ENCODE assay signal across 1 cellular context in the genomic region with DNA sequence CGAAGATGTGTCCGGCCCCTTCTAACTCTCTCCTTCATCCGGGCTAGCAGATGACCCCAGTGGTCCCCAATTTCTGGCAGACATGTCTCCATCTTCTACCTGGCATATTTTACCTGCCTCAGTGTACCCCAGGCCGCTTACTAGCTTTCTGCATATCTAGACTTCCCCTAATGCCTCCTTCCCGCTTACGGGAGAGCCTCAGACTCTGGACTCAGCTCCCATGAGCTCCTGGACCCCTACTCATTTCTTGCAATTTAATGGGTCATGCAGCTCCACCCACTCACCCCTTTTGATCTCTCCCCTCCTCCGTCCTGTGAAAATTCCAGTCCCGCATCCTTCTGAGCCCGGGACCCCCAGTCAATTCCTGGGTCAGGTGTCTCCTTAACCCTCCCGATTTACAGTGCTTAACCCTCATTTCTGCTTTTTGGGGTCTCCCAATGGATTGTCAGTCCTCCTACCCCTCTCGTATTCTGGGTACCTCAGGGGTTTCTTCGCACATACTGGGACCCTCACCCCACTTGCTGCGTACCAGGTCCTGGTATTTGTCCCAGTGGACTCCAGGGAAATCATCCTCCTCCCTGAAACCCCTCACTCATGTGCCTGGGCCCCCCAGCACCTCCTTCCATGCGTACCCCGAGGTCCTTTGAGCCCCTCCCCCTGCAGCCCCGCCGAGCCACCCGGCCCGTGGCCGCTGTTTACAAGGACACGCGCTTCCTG.
TF ChIP-seq lines count a peak whose summit lies in the region.

No MANE protein-coding gene starts in this region.

TF ChIP-seq in H1, 55 proteins besides CTCF, POLR2A, EP300 and RAD21:
- TF ChIP-seq SP2 (IDR thresholded peaks at IDR 0.05; ENCODE audit: low read length), result no peak
- no peak for TF ChIP-seq CTBP2 (IDR thresholded peaks at IDR 0.05; ENCODE audit: borderline replicate concordance, insufficient read depth, insufficient read length, low read length)
- TF ChIP-seq TAF7 (optimal IDR thresholded peaks at IDR 0.05; ENCODE audit: borderline replicate concordance, low read depth, low read length), result no peak
- TF ChIP-seq, protein P1, sequence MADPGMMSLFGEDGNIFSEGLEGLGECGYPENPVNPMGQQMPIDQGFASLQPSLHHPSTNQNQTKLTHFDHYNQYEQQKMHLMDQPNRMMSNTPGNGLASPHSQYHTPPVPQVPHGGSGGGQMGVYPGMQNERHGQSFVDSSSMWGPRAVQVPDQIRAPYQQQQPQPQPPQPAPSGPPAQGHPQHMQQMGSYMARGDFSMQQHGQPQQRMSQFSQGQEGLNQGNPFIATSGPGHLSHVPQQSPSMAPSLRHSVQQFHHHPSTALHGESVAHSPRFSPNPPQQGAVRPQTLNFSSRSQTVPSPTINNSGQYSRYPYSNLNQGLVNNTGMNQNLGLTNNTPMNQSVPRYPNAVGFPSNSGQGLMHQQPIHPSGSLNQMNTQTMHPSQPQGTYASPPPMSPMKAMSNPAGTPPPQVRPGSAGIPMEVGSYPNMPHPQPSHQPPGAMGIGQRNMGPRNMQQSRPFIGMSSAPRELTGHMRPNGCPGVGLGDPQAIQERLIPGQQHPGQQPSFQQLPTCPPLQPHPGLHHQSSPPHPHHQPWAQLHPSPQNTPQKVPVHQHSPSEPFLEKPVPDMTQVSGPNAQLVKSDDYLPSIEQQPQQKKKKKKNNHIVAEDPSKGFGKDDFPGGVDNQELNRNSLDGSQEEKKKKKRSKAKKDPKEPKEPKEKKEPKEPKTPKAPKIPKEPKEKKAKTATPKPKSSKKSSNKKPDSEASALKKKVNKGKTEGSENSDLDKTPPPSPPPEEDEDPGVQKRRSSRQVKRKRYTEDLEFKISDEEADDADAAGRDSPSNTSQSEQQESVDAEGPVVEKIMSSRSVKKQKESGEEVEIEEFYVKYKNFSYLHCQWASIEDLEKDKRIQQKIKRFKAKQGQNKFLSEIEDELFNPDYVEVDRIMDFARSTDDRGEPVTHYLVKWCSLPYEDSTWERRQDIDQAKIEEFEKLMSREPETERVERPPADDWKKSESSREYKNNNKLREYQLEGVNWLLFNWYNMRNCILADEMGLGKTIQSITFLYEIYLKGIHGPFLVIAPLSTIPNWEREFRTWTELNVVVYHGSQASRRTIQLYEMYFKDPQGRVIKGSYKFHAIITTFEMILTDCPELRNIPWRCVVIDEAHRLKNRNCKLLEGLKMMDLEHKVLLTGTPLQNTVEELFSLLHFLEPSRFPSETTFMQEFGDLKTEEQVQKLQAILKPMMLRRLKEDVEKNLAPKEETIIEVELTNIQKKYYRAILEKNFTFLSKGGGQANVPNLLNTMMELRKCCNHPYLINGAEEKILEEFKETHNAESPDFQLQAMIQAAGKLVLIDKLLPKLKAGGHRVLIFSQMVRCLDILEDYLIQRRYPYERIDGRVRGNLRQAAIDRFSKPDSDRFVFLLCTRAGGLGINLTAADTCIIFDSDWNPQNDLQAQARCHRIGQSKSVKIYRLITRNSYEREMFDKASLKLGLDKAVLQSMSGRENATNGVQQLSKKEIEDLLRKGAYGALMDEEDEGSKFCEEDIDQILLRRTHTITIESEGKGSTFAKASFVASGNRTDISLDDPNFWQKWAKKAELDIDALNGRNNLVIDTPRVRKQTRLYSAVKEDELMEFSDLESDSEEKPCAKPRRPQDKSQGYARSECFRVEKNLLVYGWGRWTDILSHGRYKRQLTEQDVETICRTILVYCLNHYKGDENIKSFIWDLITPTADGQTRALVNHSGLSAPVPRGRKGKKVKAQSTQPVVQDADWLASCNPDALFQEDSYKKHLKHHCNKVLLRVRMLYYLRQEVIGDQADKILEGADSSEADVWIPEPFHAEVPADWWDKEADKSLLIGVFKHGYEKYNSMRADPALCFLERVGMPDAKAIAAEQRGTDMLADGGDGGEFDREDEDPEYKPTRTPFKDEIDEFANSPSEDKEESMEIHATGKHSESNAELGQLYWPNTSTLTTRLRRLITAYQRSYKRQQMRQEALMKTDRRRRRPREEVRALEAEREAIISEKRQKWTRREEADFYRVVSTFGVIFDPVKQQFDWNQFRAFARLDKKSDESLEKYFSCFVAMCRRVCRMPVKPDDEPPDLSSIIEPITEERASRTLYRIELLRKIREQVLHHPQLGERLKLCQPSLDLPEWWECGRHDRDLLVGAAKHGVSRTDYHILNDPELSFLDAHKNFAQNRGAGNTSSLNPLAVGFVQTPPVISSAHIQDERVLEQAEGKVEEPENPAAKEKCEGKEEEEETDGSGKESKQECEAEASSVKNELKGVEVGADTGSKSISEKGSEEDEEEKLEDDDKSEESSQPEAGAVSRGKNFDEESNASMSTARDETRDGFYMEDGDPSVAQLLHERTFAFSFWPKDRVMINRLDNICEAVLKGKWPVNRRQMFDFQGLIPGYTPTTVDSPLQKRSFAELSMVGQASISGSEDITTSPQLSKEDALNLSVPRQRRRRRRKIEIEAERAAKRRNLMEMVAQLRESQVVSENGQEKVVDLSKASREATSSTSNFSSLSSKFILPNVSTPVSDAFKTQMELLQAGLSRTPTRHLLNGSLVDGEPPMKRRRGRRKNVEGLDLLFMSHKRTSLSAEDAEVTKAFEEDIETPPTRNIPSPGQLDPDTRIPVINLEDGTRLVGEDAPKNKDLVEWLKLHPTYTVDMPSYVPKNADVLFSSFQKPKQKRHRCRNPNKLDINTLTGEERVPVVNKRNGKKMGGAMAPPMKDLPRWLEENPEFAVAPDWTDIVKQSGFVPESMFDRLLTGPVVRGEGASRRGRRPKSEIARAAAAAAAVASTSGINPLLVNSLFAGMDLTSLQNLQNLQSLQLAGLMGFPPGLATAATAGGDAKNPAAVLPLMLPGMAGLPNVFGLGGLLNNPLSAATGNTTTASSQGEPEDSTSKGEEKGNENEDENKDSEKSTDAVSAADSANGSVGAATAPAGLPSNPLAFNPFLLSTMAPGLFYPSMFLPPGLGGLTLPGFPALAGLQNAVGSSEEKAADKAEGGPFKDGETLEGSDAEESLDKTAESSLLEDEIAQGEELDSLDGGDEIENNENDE (IDR thresholded peaks at IDR 0.05; ENCODE audit: insufficient replicate concordance, low read length), result no peak
- TF ChIP-seq HDAC2 (IDR thresholded peaks at IDR 0.05; ENCODE audit: borderline replicate concordance in 1 of 2, low read depth in 2 of 2, low read length in 2 of 2), result peak in 1 of 2 experiments; percentile 36; a peak in 1 of 4 replicates
- no peak for TF ChIP-seq ASH2L (IDR thresholded peaks at IDR 0.05; ENCODE audit: low read length)
- no peak for TF ChIP-seq NANOG (IDR thresholded peaks at IDR 0.05; ENCODE audit: insufficient read depth, low read depth, low read length, poor library complexity, severe bottlenecking)
- no peak for TF ChIP-seq NRF1 (IDR thresholded peaks at IDR 0.05; ENCODE audit: low read depth, low read length)
- no peak for TF ChIP-seq TBP (IDR thresholded peaks at IDR 0.05; ENCODE audit: low read depth, low read length)
- no peak for TF ChIP-seq MAFK (IDR thresholded peaks at IDR 0.05; ENCODE audit: low read depth, low read length)
- TF ChIP-seq, protein P2, sequence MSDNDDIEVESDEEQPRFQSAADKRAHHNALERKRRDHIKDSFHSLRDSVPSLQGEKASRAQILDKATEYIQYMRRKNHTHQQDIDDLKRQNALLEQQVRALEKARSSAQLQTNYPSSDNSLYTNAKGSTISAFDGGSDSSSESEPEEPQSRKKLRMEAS (IDR thresholded peaks at IDR 0.05), result peak; percentile 84
- no peak for TF ChIP-seq CBX5 (IDR thresholded peaks at IDR 0.05; ENCODE audit: low read depth, low read length)
- no peak for TF ChIP-seq SIRT6 (IDR thresholded peaks at IDR 0.05; ENCODE audit: low read length)
- no peak for TF ChIP-seq TAF1 (IDR thresholded peaks at IDR 0.05; ENCODE audit: low read depth, low read length)
- no peak for TF ChIP-seq KDM4A (IDR thresholded peaks at IDR 0.05; ENCODE audit: low read depth, low read length, severe bottlenecking)
- TF ChIP-seq TCF12 (IDR thresholded peaks at IDR 0.05; ENCODE audit: low read depth, low read length), result no peak
TF ChIP-seq in H1: peak in this region for 2.
